ENCODE assay signal across 35 cellular contexts in genomic region chr2:185069107-185069506, GRCh38.
"Had no signal": no experiment of that assay in that cellular context is flagged by ENCODE, and none has a peak within 500 bp of the region (broad histone marks: within the 10 kb centered on the region; RNA-seq: fewer than 3 reads in every experiment).

No MANE protein-coding gene starts in this region.

- DNase-seq: activated B cell treated with CpG ODN at 0.5 μM for 24 hours; activated CD4-positive, alpha-beta memory T cell treated with anti-CD3 and anti-CD28 coated beads for 36 hours; activated CD4-positive, alpha-beta T cell treated with anti-CD3 and anti-CD28 coated beads for 4 hours; activated CD4-positive, alpha-beta T cell treated with anti-CD3 and anti-CD28 coated beads, Interleukin-2, amount 10 ng/mL, durations not matched to agents 24 days and 14 days; activated CD4-positive, alpha-beta T cell treated with anti-CD3 and anti-CD28 coated beads, Interleukin-2, amount 50 U/mL, for 1 hour; activated CD4-positive, alpha-beta T cell treated with anti-CD3 and anti-CD28 coated beads, Interleukin-2, amount 50 U/mL, for 4 hours; activated CD4-positive, CD25-positive, alpha-beta regulatory T cell treated with anti-CD3 and anti-CD28 coated beads, Interleukin-2, amount 50 U/mL, for 72 hours; activated CD8-positive, alpha-beta memory T cell treated with anti-CD3 and anti-CD28 coated beads, Interleukin-2, amount 50 U/mL, for 4 hours; activated CD8-positive, alpha-beta T cell treated with anti-CD3 and anti-CD28 coated beads for 36 hours; activated effector memory CD4-positive, alpha-beta T cell treated with anti-CD3 and anti-CD28 coated beads, Interleukin-2, amount 50 U/mL, for 16 hours; activated gamma-delta T cell treated with Interleukin-2 at 50 U/mL for 16 hours; activated naive CD4-positive, alpha-beta T cell; activated naive CD4-positive, alpha-beta T cell treated with anti-CD3 and anti-CD28 coated beads for 36 hours; activated naive CD4-positive, alpha-beta T cell treated with anti-CD3 and anti-CD28 coated beads, Interleukin-2, amount 50 U/mL, for 16 hours; activated naive CD8-positive, alpha-beta T cell treated with anti-CD3 and anti-CD28 coated beads for 36 hours; activated T-cell treated with anti-CD3 and anti-CD28 coated beads for 4 hours; activated T-cell treated with anti-CD3 and anti-CD28 coated beads, Interleukin-2, amount 50 U/mL, for 1 hour; activated T-cell treated with anti-CD3 and anti-CD28 coated beads, Interleukin-2, amount 50 U/mL, for 4 hours; activated T-cell treated with anti-CD3 and anti-CD28 coated beads, Interleukin-2, amount 50 U/mL, for 72 hours; adrenal gland; amniotic stem cell; caudate nucleus; cerebellar nuclear complex; T-helper 2 cell; T-helper 9 cell had no signal

- H3K4me3 Mint-ChIP-seq: activated B cell treated with CpG ODN at 0.5 μM for 24 hours; activated CD4-positive, alpha-beta memory T cell treated with anti-CD3 and anti-CD28 coated beads for 36 hours; activated CD4-positive, alpha-beta T cell treated with anti-CD3 and anti-CD28 coated beads, Interleukin-2, amount 10 ng/mL, durations not matched to agents 24 days and 14 days; activated CD8-positive, alpha-beta T cell treated with anti-CD3 and anti-CD28 coated beads for 36 hours; activated naive CD4-positive, alpha-beta T cell treated with anti-CD3 and anti-CD28 coated beads for 36 hours; activated naive CD8-positive, alpha-beta T cell treated with anti-CD3 and anti-CD28 coated beads for 36 hours; activated T-cell treated with anti-CD3 and anti-CD28 coated beads, Interleukin-2, amount 50 U/mL, for 4 hours; activated T-cell treated with anti-CD3 and anti-CD28 coated beads, Interleukin-2, amount 50 U/mL, for 72 hours; activated T-helper 1 cell treated with anti-CD3 and anti-CD28 coated beads, Interleukin-12 subunit alpha, Interleukin-12 subunit beta, Interleukin-2, Interleukin-4 antibody, amounts not matched to agents 30 ng/mL and 10 ng/mL and 1 ng/mL, durations not matched to agents 14 hours and 24 hours and 36 hours; activated T-helper 17 cell treated with anti-CD3 and anti-CD28 coated beads, Interleukin-2, amount 50 U/mL, for 72 hours; brain; central memory CD8-positive, alpha-beta T cell; T-helper 1 cell treated with Interleukin-12 subunit alpha and Interleukin-12 subunit beta and Interleukin-4 antibody, amounts not matched to agents 30 μg/mL and 1 μg/mL, for 36 hours; T-helper 2 cell treated with Interferon-gamma antibody and Interleukin-4, amounts not matched to agents 5 μg/mL and 100 μg/mL, for 36 hours had no signal

- H3K9me3 ChIP-seq: adrenal gland, ascending aorta had no signal

- H3K36me3 Mint-ChIP-seq: activated CD4-positive, alpha-beta memory T cell treated with anti-CD3 and anti-CD28 coated beads for 36 hours; activated naive CD4-positive, alpha-beta T cell treated with anti-CD3 and anti-CD28 coated beads, Interleukin-2, amount 50 U/mL, for 72 hours; activated naive CD8-positive, alpha-beta T cell treated with anti-CD3 and anti-CD28 coated beads for 36 hours; brain had no signal

- H3K4me1 Mint-ChIP-seq: activated B cell treated with CpG ODN at 0.5 μM for 24 hours; activated CD4-positive, alpha-beta T cell treated with anti-CD3 and anti-CD28 coated beads, Interleukin-2, amount 10 ng/mL, durations not matched to agents 24 days and 14 days; activated naive CD8-positive, alpha-beta T cell treated with anti-CD3 and anti-CD28 coated beads for 36 hours; activated T-helper 17 cell treated with anti-CD3 and anti-CD28 coated beads, Interleukin-2, amount 50 U/mL, for 72 hours; central memory CD8-positive, alpha-beta T cell had no signal

- H3K4me1 ChIP-seq: adrenal gland, ascending aorta had no signal

- H3K4me3 ChIP-seq: adrenal gland, ascending aorta, cardiac muscle cell had no signal

- H3K9me3 Mint-ChIP-seq: activated B cell treated with CpG ODN at 0.5 μM for 24 hours; activated CD4-positive, alpha-beta T cell treated with anti-CD3 and anti-CD28 coated beads, Interleukin-2, amount 10 ng/mL, durations not matched to agents 24 days and 14 days; activated naive CD8-positive, alpha-beta T cell treated with anti-CD3 and anti-CD28 coated beads for 36 hours; activated T-helper 1 cell treated with anti-CD3 and anti-CD28 coated beads, Interleukin-12 subunit alpha, Interleukin-12 subunit beta, Interleukin-2, Interleukin-4 antibody, amounts not matched to agents 30 ng/mL and 10 ng/mL and 1 ng/mL, durations not matched to agents 14 hours and 24 hours and 36 hours; brain; T-helper 1 cell treated with Interleukin-12 subunit alpha and Interleukin-12 subunit beta and Interleukin-4 antibody, amounts not matched to agents 30 μg/mL and 1 μg/mL, for 36 hours; T-helper 2 cell treated with Interferon-gamma antibody and Interleukin-4, amounts not matched to agents 5 μg/mL and 100 μg/mL, for 36 hours had no signal

- H3K27me3 Mint-ChIP-seq: activated B cell treated with CpG ODN at 0.5 μM for 24 hours; activated CD4-positive, alpha-beta memory T cell treated with anti-CD3 and anti-CD28 coated beads for 36 hours; activated CD4-positive, alpha-beta T cell treated with anti-CD3 and anti-CD28 coated beads, Interleukin-2, amount 10 ng/mL, durations not matched to agents 24 days and 14 days; activated CD8-positive, alpha-beta T cell treated with anti-CD3 and anti-CD28 coated beads for 36 hours; activated naive CD8-positive, alpha-beta T cell treated with anti-CD3 and anti-CD28 coated beads for 36 hours; activated T-helper 17 cell treated with anti-CD3 and anti-CD28 coated beads, Interleukin-2, amount 50 U/mL, for 72 hours; brain; central memory CD8-positive, alpha-beta T cell had no signal

- ATAC-seq: activated CD8-positive, alpha-beta T cell treated with anti-CD3 and anti-CD28 coated beads for 36 hours; activated naive CD4-positive, alpha-beta T cell treated with anti-CD3 and anti-CD28 coated beads, Interleukin-2, amount 50 U/mL, for 72 hours; activated T-cell treated with anti-CD3 and anti-CD28 coated beads, Interleukin-2, amount 50 U/mL, for 4 hours; activated T-cell treated with anti-CD3 and anti-CD28 coated beads, Interleukin-2, amount 50 U/mL, for 72 hours; activated T-helper 17 cell treated with anti-CD3 and anti-CD28 coated beads, Interleukin-2, amount 50 U/mL, for 72 hours had no signal

- H3K36me3 ChIP-seq: adrenal gland, ascending aorta, cardiac muscle cell had no signal

- H3K27ac Mint-ChIP-seq: activated B cell treated with CpG ODN at 0.5 μM for 24 hours; activated CD4-positive, alpha-beta memory T cell treated with anti-CD3 and anti-CD28 coated beads for 36 hours; activated CD4-positive, alpha-beta T cell treated with anti-CD3 and anti-CD28 coated beads, Interleukin-2, amount 10 ng/mL, durations not matched to agents 24 days and 14 days; activated CD8-positive, alpha-beta T cell treated with anti-CD3 and anti-CD28 coated beads for 36 hours; activated naive CD4-positive, alpha-beta T cell treated with anti-CD3 and anti-CD28 coated beads for 36 hours; activated naive CD4-positive, alpha-beta T cell treated with anti-CD3 and anti-CD28 coated beads, Interleukin-2, amount 50 U/mL, for 72 hours; activated naive CD8-positive, alpha-beta T cell treated with anti-CD3 and anti-CD28 coated beads for 36 hours; activated T-cell treated with anti-CD3 and anti-CD28 coated beads, Interleukin-2, amount 50 U/mL, for 72 hours; activated T-helper 1 cell treated with anti-CD3 and anti-CD28 coated beads, Interleukin-12 subunit alpha, Interleukin-12 subunit beta, Interleukin-2, Interleukin-4 antibody, amounts not matched to agents 30 ng/mL and 10 ng/mL and 1 ng/mL, durations not matched to agents 14 hours and 24 hours and 36 hours; activated T-helper 17 cell treated with anti-CD3 and anti-CD28 coated beads, Interleukin-2, amount 50 U/mL, for 72 hours; brain; T-helper 1 cell treated with Interleukin-12 subunit alpha and Interleukin-12 subunit beta and Interleukin-4 antibody, amounts not matched to agents 30 μg/mL and 1 μg/mL, for 36 hours; T-helper 2 cell treated with Interferon-gamma antibody and Interleukin-4, amounts not matched to agents 5 μg/mL and 100 μg/mL, for 36 hours had no signal

- H3K27me3 ChIP-seq: adrenal gland, ascending aorta, cardiac muscle cell had no signal

- H3K27ac ChIP-seq: adrenal gland, ascending aorta, cardiac muscle cell, VCaP had no signal
